In the genomic region with DNA sequence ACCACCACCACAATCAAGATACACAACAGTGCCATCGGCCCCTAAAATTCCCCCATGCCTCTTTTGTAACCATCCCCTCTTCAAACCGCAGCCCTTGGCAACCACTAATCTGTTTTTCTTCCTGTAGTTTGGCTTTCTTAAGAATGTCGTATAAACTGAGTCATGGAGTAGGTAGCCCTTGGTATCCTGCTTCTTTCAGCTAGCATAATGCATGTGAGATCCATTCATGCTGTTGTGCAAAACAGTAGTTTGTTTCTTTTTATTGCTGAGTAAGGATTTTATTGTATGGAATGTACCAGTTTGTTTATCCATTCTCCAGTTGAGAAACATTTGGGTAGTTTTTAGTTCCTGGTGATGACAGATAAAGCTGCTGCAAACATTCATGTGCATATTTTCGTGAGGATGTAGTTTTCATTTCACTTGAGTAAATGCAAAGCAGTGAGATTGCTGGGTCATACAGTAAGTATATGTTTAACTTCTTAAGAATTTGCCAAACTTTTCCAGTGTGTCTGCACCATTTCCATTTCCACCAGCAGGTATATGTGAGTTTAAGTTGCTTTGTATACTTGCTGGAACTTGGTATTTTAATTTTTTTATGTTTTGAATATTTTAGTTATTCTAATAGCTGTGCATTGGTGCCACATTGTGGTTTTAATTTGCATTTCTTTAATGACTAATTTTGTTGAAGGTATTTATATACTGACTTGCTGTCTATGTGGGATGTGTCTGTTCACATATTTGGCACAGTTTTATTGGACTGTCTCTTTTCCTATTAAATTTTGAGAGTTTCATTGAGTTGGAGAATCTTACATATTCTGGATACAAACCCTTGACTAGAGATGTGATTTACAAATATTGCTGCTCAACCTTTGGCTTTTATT, we compare ENCODE assay signal across 8 cellular contexts.
DNase-seq lines count a peak whose midpoint lies in the region; ATAC-seq and TF ChIP-seq lines count a peak whose summit lies in the region.
"Had no signal": no experiment of that assay in that cellular context is flagged by ENCODE, and none has a peak within 500 bp of the region (broad histone marks: within the 10 kb centered on the region; RNA-seq: fewer than 3 reads in every experiment).

No MANE protein-coding gene starts in this region.

- H3K36me3 ChIP-seq in SK-N-SH (replicated peaks in 1 of 2; ENCODE audit: control insufficient read depth in 1 of 2, insufficient read depth in 2 of 2, low read length in 1 of 2) = no peaks in the 10 kb centered on the region

- no peak overlapping the region for H3K27ac Mint-ChIP-seq in activated T-cell treated with anti-CD3 and anti-CD28 coated beads, Interleukin-2, amount 50 U/mL, for 24 hours

- no peak overlapping the region for H3K9ac ChIP-seq in SK-N-SH

- TF ChIP-seq CTCF in SK-N-SH (IDR thresholded peaks at IDR 0.05) = no peak

- ATAC-seq in GM19438 (IDR thresholded peaks at IDR 0.05; ENCODE audit: low read depth, unreplicated experiment) = peak; percentile 48
- ATAC-seq in HG03571 (IDR thresholded peaks at IDR 0.05; ENCODE audit: unreplicated experiment) = peak; percentile 52

- CTCF ChIA-PET in SK-N-SH (lab: Yijun Ruan, JAX) = interaction anchor here (0.5 to 1.0 kb wide), 3 partner anchors 22 to 48 kb away, joined by 3 read pairs; no protein-coding TSS in a partner anchor

- no peak for TF ChIP-seq EP300 in SK-N-SH (IDR thresholded peaks at IDR 0.05; ENCODE audit: borderline replicate concordance in 1 of 2, low read depth in 1 of 2, low read length in 1 of 2)

- H3K4me1 Mint-ChIP-seq in activated T-cell treated with anti-CD3 and anti-CD28 coated beads, Interleukin-2, amount 50 U/mL, for 24 hours (ENCODE audit: low read depth) = peaks cover 3% of the 10 kb centered on the region

- H3K4me3 ChIP-seq in SK-N-SH (ENCODE audit: low read depth in 2 of 2, low read length in 1 of 2) = no peak overlapping the region

- H3K27me3 ChIP-seq in SK-N-SH (ENCODE audit: insufficient read depth) = no peaks in the 10 kb centered on the region

- H3K36me3 Mint-ChIP-seq in activated T-cell treated with anti-CD3 and anti-CD28 coated beads, Interleukin-2, amount 50 U/mL, for 24 hours (ENCODE audit: low read depth) = no peaks in the 10 kb centered on the region

- H3K4me3 Mint-ChIP-seq in activated T-cell treated with anti-CD3 and anti-CD28 coated beads, Interleukin-2, amount 50 U/mL, for 24 hours = no peak overlapping the region

- DNase-seq in astrocyte of the hippocampus (ENCODE audit: low read depth, low spot score) = peak; percentile 78
- DNase-seq in renal cortical epithelial cell (ENCODE audit: low read depth) = peak; percentile 69
- DNase-seq in SK-N-SH = no peak
- no peak for DNase-seq in activated T-cell treated with anti-CD3 and anti-CD28 coated beads, Interleukin-2, amount 50 U/mL, for 24 hours
- no peak for DNase-seq in DMS79 treated with DMSO at 0.1 percent for 48 hours (lab: John Stamatoyannopoulos, UW)
- DNase-seq: NCI-H226 had no signal

- H3K4me1 ChIP-seq in SK-N-SH (ENCODE audit: control insufficient read depth in 1 of 2, insufficient read depth in 2 of 2, low read depth in 1 of 2, low read length in 1 of 2) = no peaks in the 10 kb centered on the region

- H3K79me2 ChIP-seq in SK-N-SH (ENCODE audit: insufficient read depth) = no peaks in the 10 kb centered on the region

- H3K9me3 ChIP-seq in SK-N-SH = no peaks in the 10 kb centered on the region

- H3K27me3 Mint-ChIP-seq in activated T-cell treated with anti-CD3 and anti-CD28 coated beads, Interleukin-2, amount 50 U/mL, for 24 hours = peaks cover 2% of the 10 kb centered on the region

- no peak overlapping the region for H3K27ac ChIP-seq in SK-N-SH (ENCODE audit: low read depth in 2 of 2, low read length in 1 of 2)

- 16% methylated on average over 4 of the region's 4 CpGs for WGBS in SK-N-SH (ENCODE audit: low lambda C conversion rate)

- H3F3A ChIP-seq in SK-N-SH (replicated peaks; ENCODE audit: insufficient read depth) = no peaks in the 10 kb centered on the region

- no peak for TF ChIP-seq RAD21 in SK-N-SH (IDR thresholded peaks at IDR 0.05; ENCODE audit: low read length)

- POLR2A ChIA-PET in SK-N-SH (lab: Yijun Ruan, JAX) = no interaction called here

- H3K9me2 ChIP-seq in SK-N-SH = no peaks in the 10 kb centered on the region

- no peaks in the 10 kb centered on the region for H4K20me1 ChIP-seq in SK-N-SH (ENCODE audit: insufficient read depth)

- peaks cover 10% of the 10 kb centered on the region for H3K9me3 Mint-ChIP-seq in activated T-cell treated with anti-CD3 and anti-CD28 coated beads, Interleukin-2, amount 50 U/mL, for 24 hours

- H2AFZ ChIP-seq in SK-N-SH (ENCODE audit: low read depth) = no peak overlapping the region

- H3K4me2 ChIP-seq in SK-N-SH = no peak overlapping the region

TF ChIP-seq in SK-N-SH, 30 proteins besides CTCF, POLR2A, EP300 and RAD21:
- TF ChIP-seq FOSL2 (IDR thresholded peaks at IDR 0.05; ENCODE audit: borderline replicate concordance, low read depth) (no peak), SIN3A (IDR thresholded peaks at IDR 0.05; ENCODE audit: borderline replicate concordance, low read depth, low read length) (no peak), ELF1 (IDR thresholded peaks at IDR 0.05) (no peak), TEAD4 (IDR thresholded peaks at IDR 0.05; ENCODE audit: borderline replicate concordance, insufficient read depth) (no peak), MEF2A (IDR thresholded peaks at IDR 0.05; ENCODE audit: borderline replicate concordance, low read depth) (no peak), GATA2 (CRISPR knock-in tag; IDR thresholded peaks at IDR 0.05) (no peak), JUND (IDR thresholded peaks at IDR 0.05) (no peak), GABPA (IDR thresholded peaks at IDR 0.05; ENCODE audit: low read depth) (no peak), RFX5 (IDR thresholded peaks at IDR 0.05; ENCODE audit: low read length) (no peak)
- TF ChIP-seq, protein P1, sequence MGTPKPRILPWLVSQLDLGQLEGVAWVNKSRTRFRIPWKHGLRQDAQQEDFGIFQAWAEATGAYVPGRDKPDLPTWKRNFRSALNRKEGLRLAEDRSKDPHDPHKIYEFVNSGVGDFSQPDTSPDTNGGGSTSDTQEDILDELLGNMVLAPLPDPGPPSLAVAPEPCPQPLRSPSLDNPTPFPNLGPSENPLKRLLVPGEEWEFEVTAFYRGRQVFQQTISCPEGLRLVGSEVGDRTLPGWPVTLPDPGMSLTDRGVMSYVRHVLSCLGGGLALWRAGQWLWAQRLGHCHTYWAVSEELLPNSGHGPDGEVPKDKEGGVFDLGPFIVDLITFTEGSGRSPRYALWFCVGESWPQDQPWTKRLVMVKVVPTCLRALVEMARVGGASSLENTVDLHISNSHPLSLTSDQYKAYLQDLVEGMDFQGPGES (IDR thresholded peaks at IDR 0.05; ENCODE audit: low read depth, low read length) = no peak
TF ChIP-seq in SK-N-SH: peak in this region for 0.

Comparison
In these comparisons a context has a peak if more than half of its experiments do, and no peak if none do; other contexts are left out.
1. DNase-seq: peak in astrocyte of the hippocampus (single experiment) and renal cortical epithelial cell (single experiment); none in SK-N-SH (single experiment), activated T-cell treated with anti-CD3 and anti-CD28 coated beads, Interleukin-2, amount 50 U/mL, for 24 hours (single experiment) and DMS79 treated with DMSO at 0.1 percent for 48 hours (single experiment).